In the genomic region with DNA sequence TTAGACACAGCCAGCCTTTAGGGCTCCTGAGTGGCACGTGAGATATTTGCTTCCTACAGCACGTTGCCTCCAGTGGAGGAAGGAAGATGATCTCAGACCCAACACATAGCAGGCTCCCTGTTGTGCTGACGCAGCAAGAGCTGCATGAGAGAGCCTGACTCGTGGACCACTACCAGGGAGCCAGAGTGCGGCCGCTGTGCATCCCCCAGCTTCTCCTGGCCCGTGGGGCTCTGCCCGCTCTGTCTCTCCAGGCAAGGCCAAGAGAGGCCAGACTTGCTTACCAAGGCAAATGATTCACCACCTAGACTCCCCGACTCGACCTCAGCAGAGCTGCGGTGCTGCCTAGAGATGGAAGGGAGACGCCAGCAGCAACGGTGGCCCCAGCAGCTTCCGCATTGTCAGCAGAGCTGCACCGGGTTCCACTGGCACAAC, we compare ENCODE assay signal across 1 cellular context.
TF ChIP-seq lines count a peak whose summit lies in the region.

No MANE protein-coding gene starts in this region.

TF ChIP-seq in WTC11, 78 proteins besides CTCF, POLR2A, EP300 and RAD21 (continued from another document):
- TF ChIP-seq, protein P1, sequence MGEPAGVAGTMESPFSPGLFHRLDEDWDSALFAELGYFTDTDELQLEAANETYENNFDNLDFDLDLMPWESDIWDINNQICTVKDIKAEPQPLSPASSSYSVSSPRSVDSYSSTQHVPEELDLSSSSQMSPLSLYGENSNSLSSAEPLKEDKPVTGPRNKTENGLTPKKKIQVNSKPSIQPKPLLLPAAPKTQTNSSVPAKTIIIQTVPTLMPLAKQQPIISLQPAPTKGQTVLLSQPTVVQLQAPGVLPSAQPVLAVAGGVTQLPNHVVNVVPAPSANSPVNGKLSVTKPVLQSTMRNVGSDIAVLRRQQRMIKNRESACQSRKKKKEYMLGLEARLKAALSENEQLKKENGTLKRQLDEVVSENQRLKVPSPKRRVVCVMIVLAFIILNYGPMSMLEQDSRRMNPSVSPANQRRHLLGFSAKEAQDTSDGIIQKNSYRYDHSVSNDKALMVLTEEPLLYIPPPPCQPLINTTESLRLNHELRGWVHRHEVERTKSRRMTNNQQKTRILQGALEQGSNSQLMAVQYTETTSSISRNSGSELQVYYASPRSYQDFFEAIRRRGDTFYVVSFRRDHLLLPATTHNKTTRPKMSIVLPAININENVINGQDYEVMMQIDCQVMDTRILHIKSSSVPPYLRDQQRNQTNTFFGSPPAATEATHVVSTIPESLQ (CRISPR knock-in tag; IDR thresholded peaks at IDR 0.05), result no peak
- TF ChIP-seq, protein P2, sequence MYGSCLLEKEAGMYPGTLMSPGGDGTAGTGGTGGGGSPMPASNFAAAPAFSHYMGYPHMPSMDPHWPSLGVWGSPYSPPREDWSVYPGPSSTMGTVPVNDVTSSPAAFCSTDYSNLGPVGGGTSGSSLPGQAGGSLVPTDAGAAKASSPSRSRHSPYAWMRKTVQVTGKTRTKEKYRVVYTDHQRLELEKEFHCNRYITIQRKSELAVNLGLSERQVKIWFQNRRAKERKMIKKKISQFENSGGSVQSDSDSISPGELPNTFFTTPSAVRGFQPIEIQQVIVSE (CRISPR knock-in tag; IDR thresholded peaks at IDR 0.05; ENCODE audit: borderline replicate concordance), result no peak
